ENCODE assay signal across 9 cellular contexts in genomic region chr6:149079911-149080501, GRCh38.
DNase-seq lines count a peak whose midpoint lies in the region; ATAC-seq and TF ChIP-seq lines count a peak whose summit lies in the region.
"Had no signal": no experiment of that assay in that cellular context is flagged by ENCODE, and none has a peak within 500 bp of the region (broad histone marks: within the 10 kb centered on the region; RNA-seq: fewer than 3 reads in every experiment).

No MANE protein-coding gene starts in this region.

- peak in 1 of 2 donors; percentile 24 for TF ChIP-seq EP300 in tibial nerve (IDR thresholded peaks at IDR 0.05)

- DNase-seq in T-helper 1 cell, result no peak
- peak; percentile 29 to 50 (median 46) for DNase-seq in body of pancreas
- DNase-seq in left lobe of liver (ENCODE audit: low spot score), result no peak
- DNase-seq in tibial nerve (ENCODE audit: low spot score in 2 of 2), result peak; percentile 35 to 56
- DNase-seq in activated naive CD4-positive, alpha-beta T cell treated with anti-CD3 and anti-CD28 coated beads, Interleukin-2, amount 50 U/mL, for 72 hours (ENCODE audit: low spot score in 2 of 2), result no peak
- DNase-seq in NCI-H2029 treated with DMSO at 0.1 percent for 48 hours (lab: John Stamatoyannopoulos, UW), result no peak

- intact Hi-C loops in body of pancreas (cut with DNase I), result loop anchor here (5.0 kb wide), 1 partner anchor 347 kb away; no protein-coding TSS in a partner anchor

- peak overlapping the region in 3 of 4 donors; percentile 31 to 51 (median 43) for H3K27ac ChIP-seq in body of pancreas
- H3K27ac ChIP-seq in tibial nerve, result peak overlapping the region; percentile 28 to 79 (median 56)

- peaks cover 4% of the 10 kb centered on the region for H3K9me3 Mint-ChIP-seq in T-helper 1 cell treated with Interleukin-12 subunit alpha and Interleukin-12 subunit beta and Interleukin-4 antibody, amounts not matched to agents 30 μg/mL and 1 μg/mL, for 36 hours
- H3K9me3 Mint-ChIP-seq in activated naive CD4-positive, alpha-beta T cell treated with anti-CD3 and anti-CD28 coated beads, Interleukin-2, amount 50 U/mL, for 72 hours, result peaks cover 0 to 6% of the 10 kb centered on the region in 2 donors

- peaks cover 23% of the 10 kb centered on the region for H3K36me3 Mint-ChIP-seq in T-helper 1 cell treated with Interleukin-12 subunit alpha and Interleukin-12 subunit beta and Interleukin-4 antibody, amounts not matched to agents 30 μg/mL and 1 μg/mL, for 36 hours (ENCODE audit: low read depth)
- H3K36me3 Mint-ChIP-seq in activated naive CD4-positive, alpha-beta T cell treated with anti-CD3 and anti-CD28 coated beads, Interleukin-2, amount 50 U/mL, for 72 hours, result peaks cover 0 to 13% of the 10 kb centered on the region in 2 donors

- peak overlapping the region; percentile 36 for H3K27ac Mint-ChIP-seq in T-helper 1 cell treated with Interleukin-12 subunit alpha and Interleukin-12 subunit beta and Interleukin-4 antibody, amounts not matched to agents 30 μg/mL and 1 μg/mL, for 36 hours
- H3K27ac Mint-ChIP-seq in activated naive CD4-positive, alpha-beta T cell treated with anti-CD3 and anti-CD28 coated beads, Interleukin-2, amount 50 U/mL, for 72 hours, result no peak overlapping the region
- H3K27ac Mint-ChIP-seq: B cell had no signal

- WGBS in body of pancreas, 2 donors, result 30 to 36% methylated on average over 5 to 6 of the region's 6 CpGs
- 17 to 25% methylated on average over 6 of the region's 6 CpGs for WGBS in tibial nerve, 2 donors

- no peaks in the 10 kb centered on the region for H3K27me3 ChIP-seq in body of pancreas
- H3K27me3 ChIP-seq in tibial nerve, result no peaks in the 10 kb centered on the region

- no peak overlapping the region for H3K4me3 ChIP-seq in body of pancreas
- H3K4me3 ChIP-seq in tibial nerve, result no peak overlapping the region

- H3K4me1 ChIP-seq in body of pancreas (peaks cover 69% of the 10 kb centered on the region), tibial nerve (peaks cover 0 to 65% (median 24%) of the 10 kb centered on the region in 4 donors)

- ATAC-seq in body of pancreas, result peak; percentile 54
- peak; percentile 58 for ATAC-seq in left lobe of liver
- no peak for ATAC-seq in activated naive CD4-positive, alpha-beta T cell treated with anti-CD3 and anti-CD28 coated beads, Interleukin-2, amount 50 U/mL, for 72 hours
- ATAC-seq in GM19467 (IDR thresholded peaks at IDR 0.05; ENCODE audit: unreplicated experiment), result no peak

- TF ChIP-seq POLR2A in body of pancreas (IDR thresholded peaks at IDR 0.05) (no peak), tibial nerve (IDR thresholded peaks at IDR 0.05) (no peak)

- no peaks in the 10 kb centered on the region for H3K27me3 Mint-ChIP-seq in T-helper 1 cell treated with Interleukin-12 subunit alpha and Interleukin-12 subunit beta and Interleukin-4 antibody, amounts not matched to agents 30 μg/mL and 1 μg/mL, for 36 hours (ENCODE audit: low read depth)
- H3K27me3 Mint-ChIP-seq: B cell had no signal

- H3K36me3 ChIP-seq in body of pancreas (replicated peaks in 1 of 2; ENCODE audit: insufficient read depth in 1 of 2, low read depth in 2 of 2), result no peaks in the 10 kb centered on the region
- peaks cover 0 to 5% (median 0%) of the 10 kb centered on the region in 3 donors for H3K36me3 ChIP-seq in tibial nerve

- H3K4me3 Mint-ChIP-seq in T-helper 1 cell treated with Interleukin-12 subunit alpha and Interleukin-12 subunit beta and Interleukin-4 antibody, amounts not matched to agents 30 μg/mL and 1 μg/mL, for 36 hours, result no peak overlapping the region
- H3K4me3 Mint-ChIP-seq: B cell had no signal

- no peaks in the 10 kb centered on the region for H3K9me3 ChIP-seq in body of pancreas
- H3K9me3 ChIP-seq in tibial nerve, result no peaks in the 10 kb centered on the region

- H3K4me1 Mint-ChIP-seq in T-helper 1 cell treated with Interleukin-12 subunit alpha and Interleukin-12 subunit beta and Interleukin-4 antibody, amounts not matched to agents 30 μg/mL and 1 μg/mL, for 36 hours (ENCODE audit: low read depth), result peaks cover 78% of the 10 kb centered on the region

- TF ChIP-seq CTCF in body of pancreas (IDR thresholded peaks at IDR 0.05) (no peak), tibial nerve (IDR thresholded peaks at IDR 0.05) (no peak)

Comparison
In these comparisons a context has a peak if more than half of its experiments do, and no peak if none do; other contexts are left out.
1. DNase-seq: peak in body of pancreas (4 of 4) and tibial nerve (2 of 2); none in T-helper 1 cell (0 of 5), left lobe of liver (single experiment), activated naive CD4-positive, alpha-beta T cell treated with anti-CD3 and anti-CD28 coated beads, Interleukin-2, amount 50 U/mL, for 72 hours (0 of 2) and NCI-H2029 treated with DMSO at 0.1 percent for 48 hours (single experiment).
2. ATAC-seq: peak in body of pancreas (single experiment) and left lobe of liver (single experiment); none in activated naive CD4-positive, alpha-beta T cell treated with anti-CD3 and anti-CD28 coated beads, Interleukin-2, amount 50 U/mL, for 72 hours (0 of 2) and GM19467 (single experiment).